Comparison of ENCODE assay signal across 2 cellular contexts in the genomic region with DNA sequence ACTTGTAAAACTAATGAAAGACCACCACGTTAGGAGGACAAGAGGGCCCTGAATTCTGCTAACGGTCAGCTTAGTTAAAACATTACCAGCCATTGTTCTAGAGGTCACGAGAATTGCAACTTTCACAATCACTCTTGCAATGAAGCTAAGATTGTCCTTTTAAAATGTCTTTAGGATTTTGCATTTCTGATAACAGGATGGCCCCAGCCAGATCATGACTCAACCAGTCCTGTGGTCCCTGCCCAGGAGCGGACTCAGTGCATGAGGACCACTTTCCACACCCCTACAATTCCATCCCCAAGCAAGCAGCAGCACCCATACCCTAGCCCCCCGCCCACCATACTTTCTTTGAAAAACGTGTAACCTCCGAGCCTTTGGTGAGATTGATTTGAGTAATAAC.
TF ChIP-seq lines count a peak whose summit lies in the region.

No MANE protein-coding gene starts in this region.

TF ChIP-seq in WTC11, 78 proteins besides CTCF, POLR2A, EP300 and RAD21:
- TF ChIP-seq KAT7 (CRISPR knock-in tag; IDR thresholded peaks at IDR 0.05; ENCODE audit: borderline replicate concordance) (no peak), ZNF317 (CRISPR knock-in tag; IDR thresholded peaks at IDR 0.05; ENCODE audit: borderline replicate concordance, low read depth) (no peak), ZNF121 (CRISPR knock-in tag; IDR thresholded peaks at IDR 0.05) (no peak), PRRX2 (CRISPR knock-in tag; IDR thresholded peaks at IDR 0.05) (no peak), MXD4 (CRISPR knock-in tag; IDR thresholded peaks at IDR 0.05; ENCODE audit: borderline replicate concordance) (no peak)
- TF ChIP-seq, protein P1, sequence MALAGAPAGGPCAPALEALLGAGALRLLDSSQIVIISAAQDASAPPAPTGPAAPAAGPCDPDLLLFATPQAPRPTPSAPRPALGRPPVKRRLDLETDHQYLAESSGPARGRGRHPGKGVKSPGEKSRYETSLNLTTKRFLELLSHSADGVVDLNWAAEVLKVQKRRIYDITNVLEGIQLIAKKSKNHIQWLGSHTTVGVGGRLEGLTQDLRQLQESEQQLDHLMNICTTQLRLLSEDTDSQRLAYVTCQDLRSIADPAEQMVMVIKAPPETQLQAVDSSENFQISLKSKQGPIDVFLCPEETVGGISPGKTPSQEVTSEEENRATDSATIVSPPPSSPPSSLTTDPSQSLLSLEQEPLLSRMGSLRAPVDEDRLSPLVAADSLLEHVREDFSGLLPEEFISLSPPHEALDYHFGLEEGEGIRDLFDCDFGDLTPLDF (CRISPR knock-in tag; IDR thresholded peaks at IDR 0.05), result no peak
- TF ChIP-seq, protein P2, sequence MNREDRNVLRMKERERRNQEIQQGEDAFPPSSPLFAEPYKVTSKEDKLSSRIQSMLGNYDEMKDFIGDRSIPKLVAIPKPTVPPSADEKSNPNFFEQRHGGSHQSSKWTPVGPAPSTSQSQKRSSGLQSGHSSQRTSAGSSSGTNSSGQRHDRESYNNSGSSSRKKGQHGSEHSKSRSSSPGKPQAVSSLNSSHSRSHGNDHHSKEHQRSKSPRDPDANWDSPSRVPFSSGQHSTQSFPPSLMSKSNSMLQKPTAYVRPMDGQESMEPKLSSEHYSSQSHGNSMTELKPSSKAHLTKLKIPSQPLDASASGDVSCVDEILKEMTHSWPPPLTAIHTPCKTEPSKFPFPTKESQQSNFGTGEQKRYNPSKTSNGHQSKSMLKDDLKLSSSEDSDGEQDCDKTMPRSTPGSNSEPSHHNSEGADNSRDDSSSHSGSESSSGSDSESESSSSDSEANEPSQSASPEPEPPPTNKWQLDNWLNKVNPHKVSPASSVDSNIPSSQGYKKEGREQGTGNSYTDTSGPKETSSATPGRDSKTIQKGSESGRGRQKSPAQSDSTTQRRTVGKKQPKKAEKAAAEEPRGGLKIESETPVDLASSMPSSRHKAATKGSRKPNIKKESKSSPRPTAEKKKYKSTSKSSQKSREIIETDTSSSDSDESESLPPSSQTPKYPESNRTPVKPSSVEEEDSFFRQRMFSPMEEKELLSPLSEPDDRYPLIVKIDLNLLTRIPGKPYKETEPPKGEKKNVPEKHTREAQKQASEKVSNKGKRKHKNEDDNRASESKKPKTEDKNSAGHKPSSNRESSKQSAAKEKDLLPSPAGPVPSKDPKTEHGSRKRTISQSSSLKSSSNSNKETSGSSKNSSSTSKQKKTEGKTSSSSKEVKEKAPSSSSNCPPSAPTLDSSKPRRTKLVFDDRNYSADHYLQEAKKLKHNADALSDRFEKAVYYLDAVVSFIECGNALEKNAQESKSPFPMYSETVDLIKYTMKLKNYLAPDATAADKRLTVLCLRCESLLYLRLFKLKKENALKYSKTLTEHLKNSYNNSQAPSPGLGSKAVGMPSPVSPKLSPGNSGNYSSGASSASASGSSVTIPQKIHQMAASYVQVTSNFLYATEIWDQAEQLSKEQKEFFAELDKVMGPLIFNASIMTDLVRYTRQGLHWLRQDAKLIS (CRISPR knock-in tag; IDR thresholded peaks at IDR 0.05; ENCODE audit: borderline replicate concordance), result no peak
- TF ChIP-seq, protein P3, sequence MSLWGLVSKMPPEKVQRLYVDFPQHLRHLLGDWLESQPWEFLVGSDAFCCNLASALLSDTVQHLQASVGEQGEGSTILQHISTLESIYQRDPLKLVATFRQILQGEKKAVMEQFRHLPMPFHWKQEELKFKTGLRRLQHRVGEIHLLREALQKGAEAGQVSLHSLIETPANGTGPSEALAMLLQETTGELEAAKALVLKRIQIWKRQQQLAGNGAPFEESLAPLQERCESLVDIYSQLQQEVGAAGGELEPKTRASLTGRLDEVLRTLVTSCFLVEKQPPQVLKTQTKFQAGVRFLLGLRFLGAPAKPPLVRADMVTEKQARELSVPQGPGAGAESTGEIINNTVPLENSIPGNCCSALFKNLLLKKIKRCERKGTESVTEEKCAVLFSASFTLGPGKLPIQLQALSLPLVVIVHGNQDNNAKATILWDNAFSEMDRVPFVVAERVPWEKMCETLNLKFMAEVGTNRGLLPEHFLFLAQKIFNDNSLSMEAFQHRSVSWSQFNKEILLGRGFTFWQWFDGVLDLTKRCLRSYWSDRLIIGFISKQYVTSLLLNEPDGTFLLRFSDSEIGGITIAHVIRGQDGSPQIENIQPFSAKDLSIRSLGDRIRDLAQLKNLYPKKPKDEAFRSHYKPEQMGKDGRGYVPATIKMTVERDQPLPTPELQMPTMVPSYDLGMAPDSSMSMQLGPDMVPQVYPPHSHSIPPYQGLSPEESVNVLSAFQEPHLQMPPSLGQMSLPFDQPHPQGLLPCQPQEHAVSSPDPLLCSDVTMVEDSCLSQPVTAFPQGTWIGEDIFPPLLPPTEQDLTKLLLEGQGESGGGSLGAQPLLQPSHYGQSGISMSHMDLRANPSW (CRISPR knock-in tag; conservative IDR thresholded peaks at IDR 0.05; ENCODE audit: low read depth), result no peak
- TF ChIP-seq, protein P4, sequence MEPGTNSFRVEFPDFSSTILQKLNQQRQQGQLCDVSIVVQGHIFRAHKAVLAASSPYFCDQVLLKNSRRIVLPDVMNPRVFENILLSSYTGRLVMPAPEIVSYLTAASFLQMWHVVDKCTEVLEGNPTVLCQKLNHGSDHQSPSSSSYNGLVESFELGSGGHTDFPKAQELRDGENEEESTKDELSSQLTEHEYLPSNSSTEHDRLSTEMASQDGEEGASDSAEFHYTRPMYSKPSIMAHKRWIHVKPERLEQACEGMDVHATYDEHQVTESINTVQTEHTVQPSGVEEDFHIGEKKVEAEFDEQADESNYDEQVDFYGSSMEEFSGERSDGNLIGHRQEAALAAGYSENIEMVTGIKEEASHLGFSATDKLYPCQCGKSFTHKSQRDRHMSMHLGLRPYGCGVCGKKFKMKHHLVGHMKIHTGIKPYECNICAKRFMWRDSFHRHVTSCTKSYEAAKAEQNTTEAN (CRISPR knock-in tag; IDR thresholded peaks at IDR 0.05), result no peak

TF ChIP-seq in H1, 55 proteins besides CTCF, POLR2A, EP300 and RAD21:
- TF ChIP-seq SAP30 (IDR thresholded peaks at IDR 0.05; ENCODE audit: insufficient read depth, insufficient replicate concordance, low read length) (no peak), SP1 (IDR thresholded peaks at IDR 0.05; ENCODE audit: low read depth, low read length) (no peak), GABPA (IDR thresholded peaks at IDR 0.05; ENCODE audit: borderline replicate concordance, insufficient read depth, low read length) (no peak), POU5F1 (IDR thresholded peaks at IDR 0.05; ENCODE audit: low read depth, low read length) (no peak), TAF1 (IDR thresholded peaks at IDR 0.05; ENCODE audit: low read depth, low read length) (no peak), RBBP5 (IDR thresholded peaks at IDR 0.05; ENCODE audit: borderline replicate concordance, low read depth, low read length) (no peak), JUND (IDR thresholded peaks at IDR 0.05; ENCODE audit: low read length) (no peak)
- TF ChIP-seq, protein P5, sequence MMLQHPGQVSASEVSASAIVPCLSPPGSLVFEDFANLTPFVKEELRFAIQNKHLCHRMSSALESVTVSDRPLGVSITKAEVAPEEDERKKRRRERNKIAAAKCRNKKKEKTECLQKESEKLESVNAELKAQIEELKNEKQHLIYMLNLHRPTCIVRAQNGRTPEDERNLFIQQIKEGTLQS (IDR thresholded peaks at IDR 0.05; ENCODE audit: insufficient read depth, low read depth, low read length), result no peak
- TF ChIP-seq, protein P6, sequence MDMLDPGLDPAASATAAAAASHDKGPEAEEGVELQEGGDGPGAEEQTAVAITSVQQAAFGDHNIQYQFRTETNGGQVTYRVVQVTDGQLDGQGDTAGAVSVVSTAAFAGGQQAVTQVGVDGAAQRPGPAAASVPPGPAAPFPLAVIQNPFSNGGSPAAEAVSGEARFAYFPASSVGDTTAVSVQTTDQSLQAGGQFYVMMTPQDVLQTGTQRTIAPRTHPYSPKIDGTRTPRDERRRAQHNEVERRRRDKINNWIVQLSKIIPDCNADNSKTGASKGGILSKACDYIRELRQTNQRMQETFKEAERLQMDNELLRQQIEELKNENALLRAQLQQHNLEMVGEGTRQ (IDR thresholded peaks at IDR 0.05; ENCODE audit: low read length), result no peak
